In the genomic region with DNA sequence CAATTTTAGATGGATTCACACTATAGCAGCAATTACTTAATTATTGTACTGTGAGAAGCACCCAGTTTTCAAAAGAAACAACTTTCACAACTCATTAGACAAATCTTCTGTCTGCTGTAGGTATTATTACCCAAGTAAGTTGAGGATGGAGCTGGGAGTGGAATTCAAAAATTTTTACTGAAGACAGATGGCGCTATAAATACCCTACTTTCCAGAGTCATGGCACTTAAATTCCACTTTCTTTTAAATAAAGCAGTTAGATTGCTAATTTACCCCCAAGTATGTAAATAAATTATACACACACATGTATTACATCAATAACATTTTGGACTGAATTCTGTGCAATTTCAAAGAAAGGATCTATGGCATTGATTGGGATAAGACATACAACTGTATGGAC, we compare ENCODE assay signal across 1 cellular context.
TF ChIP-seq lines count a peak whose summit lies in the region.

No MANE protein-coding gene starts in this region.

TF ChIP-seq in HepG2, 621 proteins besides CTCF, POLR2A, EP300 and RAD21 (continued from another document):
- TF ChIP-seq, protein P1, sequence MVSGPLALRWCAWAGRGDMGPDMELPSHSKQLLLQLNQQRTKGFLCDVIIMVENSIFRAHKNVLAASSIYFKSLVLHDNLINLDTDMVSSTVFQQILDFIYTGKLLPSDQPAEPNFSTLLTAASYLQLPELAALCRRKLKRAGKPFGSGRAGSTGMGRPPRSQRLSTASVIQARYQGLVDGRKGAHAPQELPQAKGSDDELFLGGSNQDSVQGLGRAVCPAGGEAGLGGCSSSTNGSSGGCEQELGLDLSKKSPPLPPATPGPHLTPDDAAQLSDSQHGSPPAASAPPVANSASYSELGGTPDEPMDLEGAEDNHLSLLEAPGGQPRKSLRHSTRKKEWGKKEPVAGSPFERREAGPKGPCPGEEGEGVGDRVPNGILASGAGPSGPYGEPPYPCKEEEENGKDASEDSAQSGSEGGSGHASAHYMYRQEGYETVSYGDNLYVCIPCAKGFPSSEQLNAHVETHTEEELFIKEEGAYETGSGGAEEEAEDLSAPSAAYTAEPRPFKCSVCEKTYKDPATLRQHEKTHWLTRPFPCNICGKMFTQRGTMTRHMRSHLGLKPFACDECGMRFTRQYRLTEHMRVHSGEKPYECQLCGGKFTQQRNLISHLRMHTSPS (CRISPR knock-in tag; IDR thresholded peaks at IDR 0.05; ENCODE audit: low read depth), result no peak
- TF ChIP-seq TSC22D2 (CRISPR knock-in tag; IDR thresholded peaks at IDR 0.05; ENCODE audit: borderline replicate concordance) (no peak), TAF15 (IDR thresholded peaks at IDR 0.05; ENCODE audit: low read depth, low read length, poor library complexity, severe bottlenecking) (no peak), ZNF441 (CRISPR knock-in tag; IDR thresholded peaks at IDR 0.05; ENCODE audit: borderline replicate concordance) (no peak)
